Comparison of ENCODE assay signal across 21 cellular contexts in genomic region chrX:10051866-10052265, GRCh38.
DNase-seq lines count a peak whose midpoint lies in the region; ATAC-seq and TF ChIP-seq lines count a peak whose summit lies in the region.
"Had no signal": no experiment of that assay in that cellular context is flagged by ENCODE, and none has a peak within 500 bp of the region (broad histone marks: within the 10 kb centered on the region; RNA-seq: fewer than 3 reads in every experiment).

No MANE protein-coding gene starts in this region.

- no peak for TF ChIP-seq EP300 in esophagus muscularis mucosa (IDR thresholded peaks at IDR 0.05)

- intact Hi-C loops in esophagus muscularis mucosa (cut with DNase I) (no loop called here), sciatic nerve (cut with DNase I) (no loop called here), gastrocnemius medialis (cut with DNase I; ENCODE audit: low total_unique reads) (loop anchor here (2.0 to 5.0 kb wide), 2 partner anchors 35 to 67 kb away; no protein-coding TSS in a partner anchor)

- 82% methylated on average over 2 of the region's 2 CpGs for WGBS in esophagus muscularis mucosa

- H3K27ac ChIP-seq in esophagus muscularis mucosa (replicated peaks in 1 of 4) (peak overlapping the region; percentile 14 to 59 (median 47)), gastrocnemius medialis (peak overlapping the region in 2 of 4 donors; percentile 52 to 55)
- H3K27ac ChIP-seq: pancreas had no signal

- in situ Hi-C loops in gastrocnemius medialis (cut with MboI; ENCODE audit: low sequenced_read_pairs in 4 of 4), result no loop called here

- H3K9me3 ChIP-seq in esophagus muscularis mucosa (peaks cover 0 to 12% (median 0%) of the 10 kb centered on the region in 4 donors), gastrocnemius medialis (no peaks in the 10 kb centered on the region)
- H3K9me3 ChIP-seq: pancreas had no signal

- H3K4me3 ChIP-seq in esophagus muscularis mucosa (no peak overlapping the region), gastrocnemius medialis (no peak overlapping the region)
- H3K4me3 ChIP-seq: GM12878, pancreas had no signal

- no peaks in the 10 kb centered on the region for H3K36me3 ChIP-seq in esophagus muscularis mucosa
- H3K36me3 ChIP-seq in gastrocnemius medialis, result no peaks in the 10 kb centered on the region
- H3K36me3 ChIP-seq: pancreas had no signal

- no peak for ATAC-seq in sciatic nerve
- no peak for ATAC-seq in activated CD4-positive, CD25-positive, alpha-beta regulatory T cell treated with anti-CD3 and anti-CD28 coated beads, Interleukin-2, amount 50 U/mL, for 24 hours
- ATAC-seq in GM21786 (IDR thresholded peaks at IDR 0.05; ENCODE audit: unreplicated experiment), result no peak
- no peak for ATAC-seq in gastrocnemius medialis
- ATAC-seq: activated T-cell treated with anti-CD3 and anti-CD28 coated beads, Interleukin-2, amount 50 U/mL, for 4 hours; GM12878; pancreas had no signal

- H3K4me1 ChIP-seq in esophagus muscularis mucosa (peaks cover 39 to 66% (median 65%) of the 10 kb centered on the region in 4 donors), gastrocnemius medialis (peaks cover 28 to 33% of the 10 kb centered on the region in 2 donors)
- H3K4me1 ChIP-seq: pancreas had no signal

- H3K27me3 ChIP-seq in esophagus muscularis mucosa, result no peaks in the 10 kb centered on the region
- no peaks in the 10 kb centered on the region for H3K27me3 ChIP-seq in gastrocnemius medialis
- H3K27me3 ChIP-seq: pancreas had no signal

- no peak for TF ChIP-seq POLR2A in esophagus muscularis mucosa (IDR thresholded peaks at IDR 0.05; ENCODE audit: low read depth)
- TF ChIP-seq POLR2A in gastrocnemius medialis (IDR thresholded peaks at IDR 0.05), result no peak

- DNase-seq in ELF-1 (ENCODE audit: low read depth, low spot score) (peak; percentile 70), amniotic epithelial cell (ENCODE audit: low read depth) (peak; percentile 24), esophagus muscularis mucosa (ENCODE audit: extremely low spot score) (no peak), sciatic nerve (ENCODE audit: low spot score) (peak; percentile 2), gastrocnemius medialis (no peak)
- DNase-seq: ACHN; activated CD4-positive, alpha-beta T cell treated with anti-CD3 and anti-CD28 coated beads, Interleukin-2, amount 10 ng/mL, durations not matched to agents 24 days and 14 days; activated naive CD4-positive, alpha-beta T cell; activated T-cell treated with anti-CD3 and anti-CD28 coated beads, Interleukin-2, amount 50 U/mL, for 4 hours; amniotic stem cell; central memory CD4-positive, alpha-beta T cell; COR-L47; foreskin fibroblast; NCI-H1048; NCI-H1694 treated with DMSO at 0.1 percent for 48 hours; NCI-H69; pancreas; stimulated activated CD8-positive, alpha-beta memory T cell treated with anti-CD3 and anti-CD28 coated beads, Interleukin-4, amount 100 ng/mL, for 48 hours had no signal

- TF ChIP-seq CTCF in esophagus muscularis mucosa (IDR thresholded peaks at IDR 0.05) (no peak), gastrocnemius medialis (IDR thresholded peaks at IDR 0.05 in 4 of 5, conservative IDR thresholded peaks at IDR 0.05 in 1 of 5) (no peak)

Comparison
In these comparisons a context has a peak if more than half of its experiments do, and no peak if none do; other contexts are left out.
1. DNase-seq: peak in ELF-1 (single experiment), amniotic epithelial cell (single experiment) and sciatic nerve (single experiment); none in esophagus muscularis mucosa (single experiment) and gastrocnemius medialis (0 of 2).